In genomic region chr1:233470738-233471499, GRCh38 we compare ENCODE assay signal across 22 cellular contexts.
"Had no signal": no experiment of that assay in that cellular context is flagged by ENCODE, and none has a peak within 500 bp of the region (broad histone marks: within the 10 kb centered on the region; RNA-seq: fewer than 3 reads in every experiment).

No MANE protein-coding gene starts in this region.

- H3K36me3 Mint-ChIP-seq: activated CD8-positive, alpha-beta memory T cell treated with anti-CD3 and anti-CD28 coated beads, Interleukin-2, amount 10 ng/mL, durations not matched to agents 7 days and 5 days; activated naive CD8-positive, alpha-beta T cell; brain had no signal

- H3K27ac Mint-ChIP-seq: activated B cell treated with CpG ODN at 0.5 μM for 24 hours; activated CD4-positive, alpha-beta T cell treated with anti-CD3 and anti-CD28 coated beads, Interleukin-2, amount 10 ng/mL, durations not matched to agents 24 days and 14 days; activated CD8-positive, alpha-beta memory T cell treated with anti-CD3 and anti-CD28 coated beads, Interleukin-2, amount 10 ng/mL, durations not matched to agents 7 days and 5 days; activated naive CD4-positive, alpha-beta T cell treated with anti-CD3 and anti-CD28 coated beads for 36 hours; activated naive CD8-positive, alpha-beta T cell; activated T-cell treated with anti-CD3 and anti-CD28 coated beads, Interleukin-2, amount 50 U/mL, for 24 hours; activated T-helper 1 cell treated with anti-CD3 and anti-CD28 coated beads, Interleukin-12 subunit alpha, Interleukin-12 subunit beta, Interleukin-2, Interleukin-4 antibody, amounts not matched to agents 30 ng/mL and 10 ng/mL and 1 ng/mL, durations not matched to agents 14 hours and 24 hours and 36 hours; brain; T-helper 1 cell treated with Interleukin-12 subunit alpha and Interleukin-12 subunit beta and Interleukin-4 antibody, amounts not matched to agents 30 μg/mL and 1 μg/mL, for 36 hours had no signal

- H3K27me3 Mint-ChIP-seq: brain had no signal

- H3K4me1 Mint-ChIP-seq: activated B cell treated with CpG ODN at 0.5 μM for 24 hours; activated CD4-positive, alpha-beta T cell treated with anti-CD3 and anti-CD28 coated beads, Interleukin-2, amount 10 ng/mL, durations not matched to agents 24 days and 14 days; activated CD8-positive, alpha-beta memory T cell treated with anti-CD3 and anti-CD28 coated beads, Interleukin-2, amount 10 ng/mL, durations not matched to agents 7 days and 5 days; brain had no signal

- DNase-seq: activated B cell treated with CpG ODN at 0.5 μM for 24 hours; activated CD4-positive, alpha-beta T cell treated with anti-CD3 and anti-CD28 coated beads for 1 hour; activated CD4-positive, alpha-beta T cell treated with anti-CD3 and anti-CD28 coated beads, Interleukin-2, amount 10 ng/mL, durations not matched to agents 24 days and 14 days; activated CD4-positive, alpha-beta T cell treated with anti-CD3 and anti-CD28 coated beads, Interleukin-2, amount 50 U/mL, for 48 hours; activated CD8-positive, alpha-beta memory T cell treated with anti-CD3 and anti-CD28 coated beads, Interleukin-2, amount 10 ng/mL, durations not matched to agents 7 days and 5 days; activated gamma-delta T cell; activated naive CD4-positive, alpha-beta T cell treated with anti-CD3 and anti-CD28 coated beads for 36 hours; activated T-cell treated with anti-CD3 and anti-CD28 coated beads, Interleukin-2, amount 50 U/mL, for 24 hours; amygdala; Kasumi-1; NCI-H1105 treated with DMSO at 0.1 percent for 48 hours; NCI-H1436 treated with DMSO at 0.1 percent for 48 hours; NCI-H187; NCI-H2081; NCI-H446; NCI-H524; PC-3; SHP77 treated with DMSO at 0.1 percent for 48 hours had no signal

- ATAC-seq: activated CD8-positive, alpha-beta memory T cell treated with anti-CD3 and anti-CD28 coated beads, Interleukin-2, amount 10 ng/mL, durations not matched to agents 7 days and 5 days; PC-3 had no signal

- H3K9me3 Mint-ChIP-seq: activated CD4-positive, alpha-beta T cell treated with anti-CD3 and anti-CD28 coated beads, Interleukin-2, amount 10 ng/mL, durations not matched to agents 24 days and 14 days; activated naive CD4-positive, alpha-beta T cell treated with anti-CD3 and anti-CD28 coated beads for 36 hours; activated T-cell treated with anti-CD3 and anti-CD28 coated beads, Interleukin-2, amount 50 U/mL, for 24 hours; activated T-helper 1 cell treated with anti-CD3 and anti-CD28 coated beads, Interleukin-12 subunit alpha, Interleukin-12 subunit beta, Interleukin-2, Interleukin-4 antibody, amounts not matched to agents 30 ng/mL and 10 ng/mL and 1 ng/mL, durations not matched to agents 14 hours and 24 hours and 36 hours; T-helper 1 cell treated with Interleukin-12 subunit alpha and Interleukin-12 subunit beta and Interleukin-4 antibody, amounts not matched to agents 30 μg/mL and 1 μg/mL, for 36 hours had no signal

- H3K4me3 Mint-ChIP-seq: activated B cell treated with CpG ODN at 0.5 μM for 24 hours; activated CD4-positive, alpha-beta T cell treated with anti-CD3 and anti-CD28 coated beads, Interleukin-2, amount 10 ng/mL, durations not matched to agents 24 days and 14 days; activated CD8-positive, alpha-beta memory T cell treated with anti-CD3 and anti-CD28 coated beads, Interleukin-2, amount 10 ng/mL, durations not matched to agents 7 days and 5 days; activated naive CD4-positive, alpha-beta T cell treated with anti-CD3 and anti-CD28 coated beads for 36 hours; activated naive CD8-positive, alpha-beta T cell; activated T-cell treated with anti-CD3 and anti-CD28 coated beads, Interleukin-2, amount 50 U/mL, for 24 hours; activated T-helper 1 cell treated with anti-CD3 and anti-CD28 coated beads, Interleukin-12 subunit alpha, Interleukin-12 subunit beta, Interleukin-2, Interleukin-4 antibody, amounts not matched to agents 30 ng/mL and 10 ng/mL and 1 ng/mL, durations not matched to agents 14 hours and 24 hours and 36 hours; brain; T-helper 1 cell treated with Interleukin-12 subunit alpha and Interleukin-12 subunit beta and Interleukin-4 antibody, amounts not matched to agents 30 μg/mL and 1 μg/mL, for 36 hours had no signal
